ENCODE assay signal across 15 cellular contexts in the genomic region with DNA sequence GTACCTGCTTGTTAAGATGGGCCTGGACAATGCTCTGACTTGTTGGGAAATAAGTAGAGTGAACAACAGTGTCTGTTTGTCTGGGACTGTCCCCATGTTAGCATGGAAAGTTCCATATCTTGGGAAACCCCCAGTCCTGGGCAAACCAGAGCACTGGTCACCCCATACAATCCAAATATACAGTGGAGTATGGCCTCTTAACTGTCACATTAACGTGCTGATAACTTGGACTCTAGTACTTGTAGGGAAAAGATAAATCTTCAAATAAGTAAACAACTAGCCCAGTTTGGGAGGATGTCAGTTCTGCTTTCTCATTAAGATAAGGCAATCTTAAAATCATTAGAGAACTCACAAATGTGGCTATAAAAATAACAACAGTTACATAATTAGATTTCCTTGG. TPM values are rescaled to one million over a fixed set of nuclear protein-coding genes. Genes with fewer than 3 reads are reported as not detected.
DNase-seq lines count a peak whose midpoint lies in the region; ATAC-seq, FAIRE-seq and TF ChIP-seq lines count a peak whose summit lies in the region.
"Had no signal": no experiment of that assay in that cellular context is flagged by ENCODE, and none has a peak within 500 bp of the region (broad histone marks: within the 10 kb centered on the region; RNA-seq: fewer than 3 reads in every experiment).

No MANE protein-coding gene starts in this region.

- H3K9me3 ChIP-seq in OCI-LY3 (ENCODE audit: insufficient read depth, low read length) = no peaks in the 10 kb centered on the region
- H3K9me3 ChIP-seq in GM12878 (replicated peaks; ENCODE audit: control insufficient read depth, insufficient read depth, low read length) = no peaks in the 10 kb centered on the region; the same call in 2 of the 3 replicates
- H3K9me3 ChIP-seq: gastrocnemius medialis had no signal

- no peak overlapping the region for H2AFZ ChIP-seq in OCI-LY3 (ENCODE audit: low read depth, low read length)
- H2AFZ ChIP-seq in GM12878 (ENCODE audit: control insufficient read depth, low read depth, low read length) = peak overlapping the region; percentile 20; the same call in 1 of the 2 replicates

- H3K27me3 Mint-ChIP-seq in activated T-cell treated with anti-CD3 and anti-CD28 coated beads, Interleukin-2, amount 50 U/mL, for 4 hours (ENCODE audit: low read depth) = no peaks in the 10 kb centered on the region
- no peaks in the 10 kb centered on the region for H3K27me3 Mint-ChIP-seq in stimulated activated naive B cell treated with anti-CD40 and anti-IgM and Interleukin-4, amounts not matched to agents 10 μg/mL and 1 μg/mL and 100 μg/mL, for 72 hours

- peak overlapping the region; percentile 53 for H3K27ac ChIP-seq in OCI-LY3 (ENCODE audit: low read length)
- peak overlapping the region; percentile 83 for H3K27ac ChIP-seq in GM12878 (ENCODE audit: control insufficient read depth, insufficient read depth)
- H3K27ac ChIP-seq: cardiac muscle cell had no signal

- peak overlapping the region; percentile 43 for H3K4me3 Mint-ChIP-seq in activated T-cell treated with anti-CD3 and anti-CD28 coated beads, Interleukin-2, amount 50 U/mL, for 4 hours
- peak overlapping the region; percentile 63 to 71 for H3K4me3 Mint-ChIP-seq in stimulated activated naive B cell treated with anti-CD40 and anti-IgM and Interleukin-4, amounts not matched to agents 10 μg/mL and 1 μg/mL and 100 μg/mL, for 72 hours

- no TSS peak for BruUV-seq in GM12878 (replicated peaks; lab: Mats Ljungman, UMichigan)

- peaks cover 52% of the 10 kb centered on the region for H3K4me1 Mint-ChIP-seq in activated T-cell treated with anti-CD3 and anti-CD28 coated beads, Interleukin-2, amount 50 U/mL, for 4 hours (ENCODE audit: low read depth)
- H3K4me1 Mint-ChIP-seq in stimulated activated naive B cell treated with anti-CD40 and anti-IgM and Interleukin-4, amounts not matched to agents 10 μg/mL and 1 μg/mL and 100 μg/mL, for 72 hours = peaks cover 34 to 53% of the 10 kb centered on the region in 2 donors

- H3K27me3 ChIP-seq in OCI-LY3 (ENCODE audit: low read depth, low read length) (no peaks in the 10 kb centered on the region), GM12878 (replicated peaks in 1 of 2; ENCODE audit: control insufficient read depth in 2 of 2, insufficient read depth in 2 of 2, low read length in 1 of 2) (no peaks in the 10 kb centered on the region)
- H3K27me3 ChIP-seq: cardiac muscle cell, gastrocnemius medialis had no signal

- no peak for TF ChIP-seq POLR2A in GM12878 (IDR thresholded peaks at IDR 0.05; ENCODE audit: low read depth, low read length)

- H3K27ac Mint-ChIP-seq in stimulated activated naive B cell treated with anti-CD40 and anti-IgM and Interleukin-4, amounts not matched to agents 10 μg/mL and 1 μg/mL and 100 μg/mL, for 72 hours = peak overlapping the region; percentile 88

- peak; percentile 5 to 14 for ATAC-seq in activated T-cell treated with anti-CD3 and anti-CD28 coated beads, Interleukin-2, amount 50 U/mL, for 4 hours
- ATAC-seq in GM12878 (peak; percentile 38), GM18520 (IDR thresholded peaks at IDR 0.05; ENCODE audit: unreplicated experiment) (no peak), GM21423 (IDR thresholded peaks at IDR 0.05; ENCODE audit: unreplicated experiment) (no peak)
- ATAC-seq in stimulated activated naive B cell treated with anti-CD40 and anti-IgM and Interleukin-4, amounts not matched to agents 10 μg/mL and 1 μg/mL and 100 μg/mL, for 72 hours (replicated peaks) = peak; percentile 48 to 69
- ATAC-seq: gastrocnemius medialis, HCT116, SK-N-SH treated with all-trans-retinoic acid at 6 μM for 48 hours had no signal

- SMC1A ChIA-PET in GM12878 (lab: Charles Lee; ENCODE audit: uncharacterized antibody, unreplicated experiment) = interaction anchor here (0.8 to 6.9 kb wide), 17 partner anchors 9 to 174 kb away, joined by 3 to 66 read pairs (median 4); a partner anchor contains a TSS

- H3K9ac ChIP-seq in OCI-LY3 (ENCODE audit: low read length) (peak overlapping the region; percentile 19; the same call in 1 of the 2 replicates), GM12878 (ENCODE audit: control insufficient read depth, insufficient read depth, low read length) (no peak overlapping the region)

- intact Hi-C loops in GM12878 (cut with micrococcal nuclease; ENCODE audit: unreplicated experiment) = loop anchor here (5.0 kb wide), 3 partner anchors 120 to 655 kb away; a partner anchor contains a TSS

- H3K36me3 Mint-ChIP-seq in activated T-cell treated with anti-CD3 and anti-CD28 coated beads, Interleukin-2, amount 50 U/mL, for 4 hours (ENCODE audit: insufficient read depth) = no peaks in the 10 kb centered on the region
- no peaks in the 10 kb centered on the region for H3K36me3 Mint-ChIP-seq in stimulated activated naive B cell treated with anti-CD40 and anti-IgM and Interleukin-4, amounts not matched to agents 10 μg/mL and 1 μg/mL and 100 μg/mL, for 72 hours

- H3K9me3 Mint-ChIP-seq in activated T-cell treated with anti-CD3 and anti-CD28 coated beads, Interleukin-2, amount 50 U/mL, for 4 hours = no peaks in the 10 kb centered on the region
- no peaks in the 10 kb centered on the region for H3K9me3 Mint-ChIP-seq in stimulated activated naive B cell treated with anti-CD40 and anti-IgM and Interleukin-4, amounts not matched to agents 10 μg/mL and 1 μg/mL and 100 μg/mL, for 72 hours

- no peak for TF ChIP-seq CTCF in OCI-LY3 (IDR thresholded peaks at IDR 0.05; ENCODE audit: low read depth, low read length)
- TF ChIP-seq CTCF in GM12878 (IDR thresholded peaks at IDR 0.05 in 2 of 3, conservative IDR thresholded peaks at IDR 0.05 in 1 of 3; ENCODE audit: control insufficient read depth in 2 of 3, extremely low read depth in 1 of 3, insufficient read depth in 1 of 3, low read depth in 3 of 3, low read length in 3 of 3) = no peak

- H4K20me1 ChIP-seq in OCI-LY3 (ENCODE audit: insufficient read depth, low read length) (no peaks in the 10 kb centered on the region), GM12878 (ENCODE audit: control insufficient read depth, insufficient read depth) (no peaks in the 10 kb centered on the region)

- TF ChIP-seq EP300 in GM12878 (IDR thresholded peaks at IDR 0.05; ENCODE audit: borderline replicate concordance in 1 of 2, control insufficient read depth in 1 of 2, low read depth in 2 of 2, low read length in 2 of 2) = no peak

- no peak for DNase-seq in activated T-cell treated with anti-CD3 and anti-CD28 coated beads, Interleukin-2, amount 50 U/mL, for 4 hours
- no peak for DNase-seq in activated T-cell treated with anti-CD3 and anti-CD28 coated beads, Interleukin-2, amount 50 U/mL, for 48 hours
- DNase-seq in GM12878 (ENCODE audit: low read depth, low spot score) = no peak
- DNase-seq in stimulated activated naive B cell treated with anti-CD40 and anti-IgM and Interleukin-4, amounts not matched to agents 10 μg/mL and 1 μg/mL and 100 μg/mL, for 72 hours = peak; percentile 31
- no peak for DNase-seq in HUDEP-2 (lab: John Stamatoyannopoulos, UW; ENCODE audit: unreplicated experiment in 76 of 76)
- DNase-seq: DMS 273 treated with DMSO at 0.1 percent for 48 hours, gastrocnemius medialis, NCI-H2171 had no signal

- no peaks in the 10 kb centered on the region for H3K79me2 ChIP-seq in OCI-LY3 (ENCODE audit: low read length)
- H3K79me2 ChIP-seq in GM12878 (ENCODE audit: control insufficient read depth, insufficient read depth, low read length) = no peaks in the 10 kb centered on the region

- H3K4me1 ChIP-seq in OCI-LY3 (ENCODE audit: low read length) (peaks cover 46% of the 10 kb centered on the region), GM12878 (ENCODE audit: control insufficient read depth, insufficient read depth, low read length) (peaks cover 40% of the 10 kb centered on the region)

- CTCF ChIA-PET in GM12878 (lab: Yijun Ruan, JAX) = interaction anchor here (1.2 to 3.3 kb wide), 8 partner anchors 13 to 652 kb away, joined by 3 to 22 read pairs (median 6); no protein-coding TSS in a partner anchor

- H3K36me3 ChIP-seq in OCI-LY3 (replicated peaks; ENCODE audit: low read depth, low read length) = no peaks in the 10 kb centered on the region
- H3K36me3 ChIP-seq in GM12878 (ENCODE audit: control insufficient read depth in 2 of 2, insufficient read depth in 2 of 2, low read length in 1 of 2) = no peaks in the 10 kb centered on the region
- H3K36me3 ChIP-seq: cardiac muscle cell, gastrocnemius medialis had no signal

- in situ Hi-C loops in GM12878 (cut with MboI) = no loop called here

- TF ChIP-seq RAD21 in GM12878 (IDR thresholded peaks at IDR 0.05; ENCODE audit: insufficient read depth, low read depth, low read length) = no peak

- RAD21 ChIA-PET in GM12878 (lab: Charles Lee; ENCODE audit: unreplicated experiment) = interaction anchor here (0.6 to 6.3 kb wide), 6 partner anchors 10 to 49 kb away, joined by 3 to 43 read pairs (median 4); a partner anchor contains a TSS

- FAIRE-seq in GM12878 (lab: Jason Lieb, UNC) = peak; percentile 18
- FAIRE-seq: endometrium had no signal

- peak overlapping the region; percentile 27; the same call in 1 of the 2 replicates for H3K4me3 ChIP-seq in OCI-LY3 (ENCODE audit: low read length)
- no peak overlapping the region for H3K4me3 ChIP-seq in GM12878
- H3K4me3 ChIP-seq: cardiac muscle cell, gastrocnemius medialis had no signal

- POLR2A ChIA-PET in GM12878 (lab: Charles Lee) = interaction anchor here (1.2 to 2.4 kb wide), 3 partner anchors 9 to 46 kb away, joined by 5 to 10 read pairs (median 6); no protein-coding TSS in a partner anchor

- 0% methylated on average over 1 of the region's 1 CpG for WGBS in GM12878 (ENCODE audit: insufficient coverage, insufficient replicate concordance, low lambda C conversion rate, missing lambda C conversion rate)

- H3K4me2 ChIP-seq in OCI-LY3 (ENCODE audit: low read length) (peak overlapping the region; percentile 82), GM12878 (ENCODE audit: control insufficient read depth, insufficient read depth) (peak overlapping the region; percentile 46)

RNA-seq across cellular contexts. Expression of a gene that starts 47.6 kb away (rescaled TPM):
- 10 to 100 TPM; 39.9 to 44.5 (median 41.6) TPM for total RNA-seq in activated T-cell treated with anti-CD3 and anti-CD28 coated beads, Interleukin-2, amount 50 U/mL, for 4 hours
- 76.8 and 82.4 TPM in 2 replicates for total RNA-seq in GM12878 (2013; cell fraction: nucleolus; rRNA removed)
- total RNA-seq in GM12878 (2014; rRNA removed) (14.0 and 18.3 TPM in 2 replicates), GM12878 (2014; rRNA removed; fragmentation: Illumina TruSeq; extraction: Trizol) (22.9 and 25.9 TPM in 2 replicates), GM12878 (2021) (15.4 and 18.3 TPM in 2 replicates)
- polyA plus RNA-seq in GM12878 (2011; ENCODE audit: low read depth) = 3.1 TPM
- polyA plus RNA-seq in GM12878 (2011; rRNA removed) (12.4 and 18.2 TPM in 2 replicates), GM12878 (2014; fragmentation: Illumina TruSeq; extraction: Trizol) (17.3 and 24.3 TPM in 2 replicates), GM12878 (2014; fragmentation: Nextera tagmentation; extraction: Ambion mirVana) (1 to 10 TPM; 4.1 to 4.9 TPM), GM12878 (2014; rRNA removed) (10.4 and 12.4 TPM in 2 replicates), GM12878 (2016; fragmentation: Nextera tagmentation; extraction: Ambion mirVana) (10 to 100 TPM; 13.4 to 15.1 TPM)
- polyA plus RNA-seq in GM12878 (2011; cell fraction: cytosol; rRNA removed) = 4.5 and 6.3 TPM in 2 replicates
- 12.4 and 13.9 TPM in 2 replicates for polyA plus RNA-seq in GM12878 (2011; cell fraction: nucleus; rRNA removed)
- polyA plus RNA-seq in GM12878 (2012) = 5.9 and 8.4 TPM in 2 replicates
- polyA minus RNA-seq in GM12878 (2011; rRNA and poly(A)+ RNA removed) = 22.7 and 32.1 TPM in 2 replicates
- polyA minus RNA-seq in GM12878 (2011; cell fraction: cytosol; rRNA and poly(A)+ RNA removed) = 6.7 and 7.8 TPM in 2 replicates
- polyA minus RNA-seq in GM12878 (2011; cell fraction: nucleus; rRNA and poly(A)+ RNA removed) = 22.4 and 38.7 TPM in 2 replicates

Comparison
In these comparisons a context has a peak if more than half of its experiments do, and no peak if none do; other contexts are left out.
1. ATAC-seq: peak in activated T-cell treated with anti-CD3 and anti-CD28 coated beads, Interleukin-2, amount 50 U/mL, for 4 hours (2 of 2), GM12878 (single experiment) and stimulated activated naive B cell treated with anti-CD40 and anti-IgM and Interleukin-4, amounts not matched to agents 10 μg/mL and 1 μg/mL and 100 μg/mL, for 72 hours (2 of 2); none in GM18520 (single experiment) and GM21423 (single experiment).